Comparison of ENCODE assay signal across 9 cellular contexts in the genomic region with DNA sequence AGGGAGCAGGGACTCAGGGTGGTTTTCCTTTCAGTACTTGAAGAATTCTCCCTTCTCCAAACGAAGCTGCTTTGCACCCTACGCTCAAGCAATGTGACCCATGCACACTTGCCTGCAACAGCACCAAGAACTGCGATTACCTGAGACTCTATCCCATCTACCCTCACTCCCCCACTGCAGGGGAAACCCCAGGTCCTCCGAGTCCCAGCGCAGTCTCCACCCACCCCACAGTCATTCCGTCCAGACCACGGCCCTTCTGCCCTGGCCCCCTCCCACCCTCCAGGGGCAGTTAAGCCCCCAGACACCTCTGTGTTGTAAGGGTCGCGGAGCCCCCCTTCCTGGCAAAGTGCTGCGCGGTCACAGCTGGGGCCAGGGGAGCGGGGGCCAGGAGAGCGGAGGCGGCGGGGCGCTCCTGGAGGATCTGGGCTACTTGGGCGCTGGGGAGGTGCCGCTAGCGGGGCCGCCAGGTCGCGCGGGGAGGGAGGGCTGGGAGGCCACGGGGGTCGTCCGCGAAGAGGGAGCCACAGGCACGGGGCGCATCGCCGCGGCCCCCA. TPM values are rescaled to one million over a fixed set of nuclear protein-coding genes. Genes with fewer than 3 reads are reported as not detected.
A peak's percentile ranks its signal among the peaks of the same experiment; 100 is the strongest.
DNase-seq lines count a peak whose midpoint lies in the region; ATAC-seq, FAIRE-seq and TF ChIP-seq lines count a peak whose summit lies in the region.
"Not testable (repeated sequence)": the region's sequence is repeated elsewhere in the genome, so short reads cannot be mapped to it uniquely, and the experiment has no call there.
"Had no signal": no experiment of that assay in that cellular context is flagged by ENCODE, and none has a peak within 500 bp of the region (broad histone marks: within the 10 kb centered on the region; RNA-seq: fewer than 3 reads in every experiment).

No MANE protein-coding gene starts in this region.

- SMC1A ChIA-PET in GM12878 (lab: Charles Lee; ENCODE audit: uncharacterized antibody, unreplicated experiment) = not testable (repeated sequence)

- not testable (repeated sequence) for FAIRE-seq in GM12878 (lab: Jason Lieb, UNC)

- H3K4me1 ChIP-seq in BLaER1; GM12878 (ENCODE audit: control insufficient read depth, insufficient read depth, low read length): not testable (repeated sequence)
- H3K4me1 ChIP-seq in mucosa of stomach (ENCODE audit: control insufficient read depth, insufficient read depth, low read length) = peaks cover 13% of the 10 kb centered on the region

- not testable (repeated sequence) for TF ChIP-seq POLR2A in GM12878 (IDR thresholded peaks at IDR 0.05; ENCODE audit: low read depth, low read length)

- POLR2A ChIA-PET in GM12878 (lab: Charles Lee) = not testable (repeated sequence)

- not testable (repeated sequence) for TF ChIP-seq EP300 in GM12878 (IDR thresholded peaks at IDR 0.05; ENCODE audit: borderline replicate concordance in 1 of 2, control insufficient read depth in 1 of 2, low read depth in 2 of 2, low read length in 2 of 2)

- H3K4me2 ChIP-seq in BLaER1 (peak overlapping the region; percentile 79), GM12878 (ENCODE audit: control insufficient read depth, insufficient read depth) (peak overlapping the region; percentile 48; the same call in 1 of the 2 replicates)

- ATAC-seq in GM21528 (IDR thresholded peaks at IDR 0.05; ENCODE audit: low FRiP score, unreplicated experiment) (peak; percentile 14), HG03159 (IDR thresholded peaks at IDR 0.05; ENCODE audit: unreplicated experiment) (peak; percentile 40), T-helper 17 cell (peak; percentile 35), GM12878 (peak; percentile 57), Right ventricle myocardium inferior (peak; percentile 40)

- H3K4me3 ChIP-seq in BLaER1 = peak overlapping the region; percentile 68
- H3K4me3 ChIP-seq in GM12878 = peak overlapping the region; percentile 60; the same call in 1 of the 2 replicates
- H3K4me3 ChIP-seq in mucosa of stomach (ENCODE audit: low read length) = not testable (repeated sequence)

- intact Hi-C loops in GM12878 (cut with micrococcal nuclease; ENCODE audit: unreplicated experiment); Right ventricle myocardium inferior (cut with DNase I): not testable (repeated sequence)

- H3K79me2 ChIP-seq in GM12878 (ENCODE audit: control insufficient read depth, insufficient read depth, low read length) = not testable (repeated sequence)

- not testable (repeated sequence) for TF ChIP-seq CTCF in GM12878 (IDR thresholded peaks at IDR 0.05 in 2 of 3, conservative IDR thresholded peaks at IDR 0.05 in 1 of 3; ENCODE audit: control insufficient read depth in 2 of 3, extremely low read depth in 1 of 3, insufficient read depth in 1 of 3, low read depth in 3 of 3, low read length in 3 of 3)

- H2AFZ ChIP-seq in GM12878 (ENCODE audit: control insufficient read depth, low read depth, low read length) = peak overlapping the region; percentile 25; the same call in 1 of the 2 replicates

- H3K27ac ChIP-seq in BLaER1; GM12878 (ENCODE audit: control insufficient read depth, insufficient read depth): not testable (repeated sequence)

- TF ChIP-seq RAD21 in GM12878 (IDR thresholded peaks at IDR 0.05; ENCODE audit: insufficient read depth, low read depth, low read length) = not testable (repeated sequence)

- 4% methylated on average over 12 of the region's 32 CpGs for WGBS in GM12878 (ENCODE audit: insufficient coverage, insufficient replicate concordance, low lambda C conversion rate, missing lambda C conversion rate)

- CTCF ChIA-PET in GM12878 (lab: Yijun Ruan, JAX) = not testable (repeated sequence)

- peak overlapping the region; percentile 71 for H3K4me3 Mint-ChIP-seq in T-helper 17 cell

- BruUV-seq in GM12878 (replicated peaks; lab: Mats Ljungman, UMichigan) = not testable (repeated sequence)

- not testable (repeated sequence) for H3K27me3 Mint-ChIP-seq in T-helper 17 cell

- not testable (repeated sequence) for H3K27ac Mint-ChIP-seq in T-helper 17 cell

- H3K9ac ChIP-seq in BLaER1 (peak overlapping the region; percentile 30), mucosa of stomach (ENCODE audit: low read length) (peak overlapping the region; percentile 50)
- not testable (repeated sequence) for H3K9ac ChIP-seq in GM12878 (ENCODE audit: control insufficient read depth, insufficient read depth, low read length)

- in situ Hi-C loops in GM12878 (cut with MboI) = loop anchor here (5.0 kb wide), 2 partner anchors 176 to 1276 kb away; partner anchors contain the start of gene ZNF488

- H3K4me1 Mint-ChIP-seq in T-helper 17 cell = not testable (repeated sequence)

- RAD21 ChIA-PET in GM12878 (lab: Charles Lee; ENCODE audit: unreplicated experiment) = not testable (repeated sequence)

- H3K27me3 ChIP-seq in BLaER1 = peaks cover 26% of the 10 kb centered on the region
- not testable (repeated sequence) for H3K27me3 ChIP-seq in GM12878 (replicated peaks in 1 of 2; ENCODE audit: control insufficient read depth in 2 of 2, insufficient read depth in 2 of 2, low read length in 1 of 2); mucosa of stomach (ENCODE audit: control insufficient read depth, insufficient read depth, low read length)

- not testable (repeated sequence) for H3K36me3 Mint-ChIP-seq in T-helper 17 cell (ENCODE audit: low read depth)

- H3K36me3 ChIP-seq in BLaER1; GM12878 (ENCODE audit: control insufficient read depth in 2 of 2, insufficient read depth in 2 of 2, low read length in 1 of 2); mucosa of stomach (ENCODE audit: control insufficient read depth, insufficient read depth, low read length): not testable (repeated sequence)

- H3K9me3 ChIP-seq in BLaER1; T-helper 17 cell (ENCODE audit: control insufficient read depth, low read length, poor library complexity, severe bottlenecking); GM12878 (replicated peaks; ENCODE audit: control insufficient read depth, insufficient read depth, low read length); mucosa of stomach (ENCODE audit: control insufficient read depth, low read length): not testable (repeated sequence)

- H4K20me1 ChIP-seq in BLaER1; GM12878 (ENCODE audit: control insufficient read depth, insufficient read depth): not testable (repeated sequence)

- DNase-seq in T-helper 17 cell; GM12878 (ENCODE audit: low read depth, low spot score); Right ventricle myocardium inferior (ENCODE audit: missing footprints): not testable (repeated sequence)
- DNase-seq in stimulated activated CD4-positive, alpha-beta T cell treated with anti-CD3 and anti-CD28 coated beads, Interleukin-15, amount 100 ng/mL, for 24 hours = peak; percentile 49

RNA-seq across cellular contexts. Expression of gene MSMB, which starts 59.9 kb away (rescaled TPM):
- not detected for total RNA-seq in T-helper 17 cell
- total RNA-seq in GM12878 (2013; cell fraction: nucleolus; rRNA removed) = not detected in 2 replicates
- not detected in 2 replicates for total RNA-seq in GM12878 (2014; rRNA removed)
- not detected in 2 replicates for total RNA-seq in GM12878 (2014; rRNA removed; fragmentation: Illumina TruSeq; extraction: Trizol)
- not detected in 2 replicates for total RNA-seq in GM12878 (2021)
- not detected for polyA plus RNA-seq in GM12878 (2011; ENCODE audit: low read depth)
- not detected in 2 replicates for polyA plus RNA-seq in GM12878 (2011; rRNA removed)
- not detected in 2 replicates for polyA plus RNA-seq in GM12878 (2011; cell fraction: cytosol; rRNA removed)
- polyA plus RNA-seq in GM12878 (2011; cell fraction: nucleus; rRNA removed) = not detected in 2 replicates
- not detected in 2 replicates for polyA plus RNA-seq in GM12878 (2012)
- polyA plus RNA-seq in GM12878 (2014; fragmentation: Illumina TruSeq; extraction: Trizol) = not detected in 2 replicates
- not detected for polyA plus RNA-seq in GM12878 (2014; fragmentation: Nextera tagmentation; extraction: Ambion mirVana)
- polyA plus RNA-seq in GM12878 (2014; rRNA removed) = not detected in 2 replicates
- not detected for polyA plus RNA-seq in GM12878 (2016; fragmentation: Nextera tagmentation; extraction: Ambion mirVana)
- not detected in 2 replicates for polyA minus RNA-seq in GM12878 (2011; rRNA and poly(A)+ RNA removed)
- polyA minus RNA-seq in GM12878 (2011; cell fraction: cytosol; rRNA and poly(A)+ RNA removed) = not detected in 2 replicates
- polyA minus RNA-seq in GM12878 (2011; cell fraction: nucleus; rRNA and poly(A)+ RNA removed) = not detected in 2 replicates
- total RNA-seq in Right ventricle myocardium inferior = not detected
- total RNA-seq: temporal lobe had no signal
